1 cellular context compared by ENCODE assay signal in the genomic region with DNA sequence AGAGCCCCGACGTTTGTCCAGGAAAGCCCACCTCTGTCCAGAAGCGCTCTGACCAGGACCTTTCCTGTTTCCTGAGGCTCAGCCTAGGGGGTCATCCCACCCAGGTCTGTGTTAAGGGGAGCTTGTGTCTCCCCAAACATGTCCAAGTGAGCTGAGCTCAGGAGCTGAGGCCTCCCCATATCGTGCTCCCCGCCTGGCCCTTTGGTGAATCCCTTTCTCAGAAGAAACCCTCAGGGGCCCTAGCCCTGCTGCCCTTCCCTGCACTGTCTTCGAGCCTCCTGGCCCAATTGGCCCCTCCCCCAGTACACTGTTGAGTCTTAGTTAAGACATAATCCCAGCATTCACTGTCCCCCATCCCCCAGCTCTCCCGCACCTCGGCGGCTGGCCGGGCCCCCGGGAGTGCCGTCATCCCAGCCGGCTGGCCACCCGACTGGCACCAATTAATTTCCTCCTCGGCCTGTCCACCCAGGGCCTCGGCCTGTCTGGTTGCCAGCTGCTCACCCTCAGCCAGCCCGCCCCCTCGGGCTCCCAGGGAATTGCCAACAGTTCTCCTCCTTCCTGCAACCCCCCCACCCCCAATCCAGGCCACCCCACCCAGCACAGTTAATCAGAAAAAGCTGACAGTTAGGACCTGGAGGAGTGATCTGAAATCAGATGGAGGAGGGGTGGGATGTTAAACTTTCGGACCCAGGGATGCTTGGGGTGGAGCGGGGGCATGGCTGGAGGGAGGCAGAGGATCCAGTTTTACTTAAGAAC.
TF ChIP-seq lines count a peak whose summit lies in the region.

No MANE protein-coding gene starts in this region.

TF ChIP-seq in SK-N-SH, 30 proteins besides CTCF, POLR2A, EP300 and RAD21 (continued from another document):
- TF ChIP-seq, protein P1, sequence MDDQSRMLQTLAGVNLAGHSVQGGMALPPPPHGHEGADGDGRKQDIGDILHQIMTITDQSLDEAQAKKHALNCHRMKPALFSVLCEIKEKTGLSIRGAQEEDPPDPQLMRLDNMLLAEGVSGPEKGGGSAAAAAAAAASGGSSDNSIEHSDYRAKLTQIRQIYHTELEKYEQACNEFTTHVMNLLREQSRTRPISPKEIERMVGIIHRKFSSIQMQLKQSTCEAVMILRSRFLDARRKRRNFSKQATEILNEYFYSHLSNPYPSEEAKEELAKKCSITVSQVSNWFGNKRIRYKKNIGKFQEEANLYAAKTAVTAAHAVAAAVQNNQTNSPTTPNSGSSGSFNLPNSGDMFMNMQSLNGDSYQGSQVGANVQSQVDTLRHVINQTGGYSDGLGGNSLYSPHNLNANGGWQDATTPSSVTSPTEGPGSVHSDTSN (IDR thresholded peaks at IDR 0.05): peak; percentile 80
- peak; percentile 89 for TF ChIP-seq TCF12 (IDR thresholded peaks at IDR 0.05)
